ENCODE assay signal across 7 cellular contexts in the genomic region with DNA sequence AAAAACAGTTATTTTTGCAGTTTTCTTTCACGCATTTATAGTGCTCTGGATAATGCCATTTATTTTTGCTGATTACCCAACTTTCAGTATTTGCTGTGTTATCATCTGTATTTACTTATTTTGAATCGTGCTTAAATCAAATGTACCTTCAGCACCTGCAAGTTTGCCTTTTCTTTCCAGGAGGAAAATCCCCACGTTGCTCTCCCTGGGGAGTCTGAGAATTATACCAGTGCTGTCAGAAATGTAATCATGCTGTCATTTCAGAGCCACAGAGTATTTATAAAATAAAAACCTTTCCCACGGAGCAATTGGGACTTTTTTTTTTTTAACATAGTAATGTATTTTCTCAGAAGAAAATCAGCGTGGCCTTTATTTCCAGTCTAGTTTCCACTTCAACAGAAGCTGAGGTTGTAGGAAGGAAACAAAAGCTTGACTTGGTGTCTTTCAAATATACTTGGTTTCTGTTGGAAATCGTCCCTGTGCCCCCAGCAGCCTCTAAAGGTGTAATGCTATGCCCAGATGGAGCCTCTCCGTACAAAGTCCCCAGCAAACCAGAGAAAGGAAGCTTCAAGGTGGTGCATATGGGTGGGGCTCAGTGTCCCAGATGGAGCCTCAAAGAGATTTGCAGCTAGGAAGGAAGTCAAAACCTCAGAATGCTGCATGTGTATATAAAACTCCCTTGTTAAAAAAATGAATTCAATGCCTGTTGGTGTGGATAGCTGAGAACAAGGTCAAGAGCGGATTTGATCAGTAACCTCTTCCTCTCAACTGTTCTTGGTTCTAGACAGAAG. TPM values are rescaled to one million over a fixed set of nuclear protein-coding genes. Genes with fewer than 3 reads are reported as not detected.
DNase-seq lines count a peak whose midpoint lies in the region; ATAC-seq and TF ChIP-seq lines count a peak whose summit lies in the region.

No MANE protein-coding gene starts in this region.

- no peak for ATAC-seq in GM23338

- peaks cover 5% of the 10 kb centered on the region; the same call in 2 of the 3 replicates for H3K9me3 Mint-ChIP-seq in GM23338
- no peaks in the 10 kb centered on the region for H3K9me3 Mint-ChIP-seq in chondrocyte (ENCODE audit: low read depth)

- peak overlapping the region; percentile 68 for H3K4me3 Mint-ChIP-seq in GM23338
- peak overlapping the region; percentile 67 for H3K4me3 Mint-ChIP-seq in chondrocyte (ENCODE audit: unreplicated experiment)

- no peaks in the 10 kb centered on the region for H3F3A ChIP-seq in GM23338 (replicated peaks; ENCODE audit: low read depth)

- H3K27me3 Mint-ChIP-seq in GM23338 (ENCODE audit: insufficient read depth, low read depth, poor library complexity) (peaks cover 43% of the 10 kb centered on the region), chondrocyte (ENCODE audit: low read depth) (no peaks in the 10 kb centered on the region)

- H3K27me3 ChIP-seq in GM23338 (ENCODE audit: insufficient read depth), result peaks cover 65% of the 10 kb centered on the region

- H4K20me1 ChIP-seq in GM23338 (replicated peaks; ENCODE audit: insufficient read depth), result no peaks in the 10 kb centered on the region

- no peak overlapping the region for H3K4me3 ChIP-seq in GM23338

- DNase-seq in GM23338 (ENCODE audit: low spot score), result no peak
- DNase-seq in NOMO-1 treated with dmso at 0.1 percent for 144 hours (lab: John Stamatoyannopoulos, UW; ENCODE audit: unreplicated experiment), result peak; percentile 5
- DNase-seq in chondrocyte (ENCODE audit: low spot score), result no peak
- DNase-seq in occipital lobe (lab: John Stamatoyannopoulos, UW), result peak; percentile 12
- DNase-seq in activated CD4-positive, CD25-positive, alpha-beta regulatory T cell treated with anti-CD3 and anti-CD28 coated beads, Interleukin-2, amount 50 U/mL, for 72 hours, result no peak
- no peak for DNase-seq in amygdala (lab: John Stamatoyannopoulos, UW)
- no peak for DNase-seq in RPMI8226

- H3K9me2 ChIP-seq in GM23338 (ENCODE audit: insufficient read depth), result peaks cover 7% of the 10 kb centered on the region; the same call in 1 of the 2 replicates

- H3K27ac ChIP-seq in GM23338 (ENCODE audit: low read depth), result no peak overlapping the region

- H3K27ac Mint-ChIP-seq in GM23338 (no peak overlapping the region), chondrocyte (ENCODE audit: unreplicated experiment) (no peak overlapping the region)

- H3K36me3 Mint-ChIP-seq in GM23338 (ENCODE audit: low read depth) (peaks cover 3% of the 10 kb centered on the region; the same call in 1 of the 3 replicates), chondrocyte (ENCODE audit: low read depth) (no peaks in the 10 kb centered on the region)

- no peak for TF ChIP-seq CTCF in GM23338 (conservative IDR thresholded peaks at IDR 0.05; ENCODE audit: low read depth in 2 of 2)
- no peak for TF ChIP-seq CTCF in chondrocyte (IDR thresholded peaks at IDR 0.05)

- H3K36me3 ChIP-seq in GM23338 (ENCODE audit: insufficient read depth), result no peaks in the 10 kb centered on the region

- H3K4me2 ChIP-seq in GM23338, result no peak overlapping the region

- no peaks in the 10 kb centered on the region for H3K79me2 ChIP-seq in GM23338 (replicated peaks; ENCODE audit: insufficient read depth)

- H3K4me1 ChIP-seq in GM23338 (ENCODE audit: insufficient read depth), result peaks cover 7% of the 10 kb centered on the region; the same call in 1 of the 2 replicates

- H3K4me1 Mint-ChIP-seq in GM23338, result peaks cover 13% of the 10 kb centered on the region
- peaks cover 16% of the 10 kb centered on the region for H3K4me1 Mint-ChIP-seq in chondrocyte (ENCODE audit: low read depth)

- no peak overlapping the region for H2AFZ ChIP-seq in GM23338

TF ChIP-seq in GM23338, 12 proteins besides CTCF, POLR2A, EP300 and RAD21 (continues in another document):
- TF ChIP-seq ZNF114 (CRISPR knock-in tag; IDR thresholded peaks at IDR 0.05) (no peak), NANOG (IDR thresholded peaks at IDR 0.05; ENCODE audit: borderline replicate concordance) (no peak), EZH2 (IDR thresholded peaks at IDR 0.05; ENCODE audit: low read depth, unreplicated experiment) (no peak), STAT1 (IDR thresholded peaks at IDR 0.05; ENCODE audit: unreplicated experiment) (no peak), CREB1 (CRISPR knock-in tag; IDR thresholded peaks at IDR 0.05; ENCODE audit: low read depth) (no peak), JUNB (IDR thresholded peaks at IDR 0.05; ENCODE audit: unreplicated experiment) (no peak), POLR2AphosphoS5 (IDR thresholded peaks at IDR 0.05; ENCODE audit: low read depth) (no peak), ZNF331 (CRISPR knock-in tag; IDR thresholded peaks at IDR 0.05; ENCODE audit: low read depth) (no peak), EZH2phosphoT487 (IDR thresholded peaks at IDR 0.05; ENCODE audit: unreplicated experiment) (no peak)
- TF ChIP-seq, protein P1, sequence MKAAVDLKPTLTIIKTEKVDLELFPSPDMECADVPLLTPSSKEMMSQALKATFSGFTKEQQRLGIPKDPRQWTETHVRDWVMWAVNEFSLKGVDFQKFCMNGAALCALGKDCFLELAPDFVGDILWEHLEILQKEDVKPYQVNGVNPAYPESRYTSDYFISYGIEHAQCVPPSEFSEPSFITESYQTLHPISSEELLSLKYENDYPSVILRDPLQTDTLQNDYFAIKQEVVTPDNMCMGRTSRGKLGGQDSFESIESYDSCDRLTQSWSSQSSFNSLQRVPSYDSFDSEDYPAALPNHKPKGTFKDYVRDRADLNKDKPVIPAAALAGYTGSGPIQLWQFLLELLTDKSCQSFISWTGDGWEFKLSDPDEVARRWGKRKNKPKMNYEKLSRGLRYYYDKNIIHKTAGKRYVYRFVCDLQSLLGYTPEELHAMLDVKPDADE (IDR thresholded peaks at IDR 0.05), result no peak
- TF ChIP-seq, protein P2, sequence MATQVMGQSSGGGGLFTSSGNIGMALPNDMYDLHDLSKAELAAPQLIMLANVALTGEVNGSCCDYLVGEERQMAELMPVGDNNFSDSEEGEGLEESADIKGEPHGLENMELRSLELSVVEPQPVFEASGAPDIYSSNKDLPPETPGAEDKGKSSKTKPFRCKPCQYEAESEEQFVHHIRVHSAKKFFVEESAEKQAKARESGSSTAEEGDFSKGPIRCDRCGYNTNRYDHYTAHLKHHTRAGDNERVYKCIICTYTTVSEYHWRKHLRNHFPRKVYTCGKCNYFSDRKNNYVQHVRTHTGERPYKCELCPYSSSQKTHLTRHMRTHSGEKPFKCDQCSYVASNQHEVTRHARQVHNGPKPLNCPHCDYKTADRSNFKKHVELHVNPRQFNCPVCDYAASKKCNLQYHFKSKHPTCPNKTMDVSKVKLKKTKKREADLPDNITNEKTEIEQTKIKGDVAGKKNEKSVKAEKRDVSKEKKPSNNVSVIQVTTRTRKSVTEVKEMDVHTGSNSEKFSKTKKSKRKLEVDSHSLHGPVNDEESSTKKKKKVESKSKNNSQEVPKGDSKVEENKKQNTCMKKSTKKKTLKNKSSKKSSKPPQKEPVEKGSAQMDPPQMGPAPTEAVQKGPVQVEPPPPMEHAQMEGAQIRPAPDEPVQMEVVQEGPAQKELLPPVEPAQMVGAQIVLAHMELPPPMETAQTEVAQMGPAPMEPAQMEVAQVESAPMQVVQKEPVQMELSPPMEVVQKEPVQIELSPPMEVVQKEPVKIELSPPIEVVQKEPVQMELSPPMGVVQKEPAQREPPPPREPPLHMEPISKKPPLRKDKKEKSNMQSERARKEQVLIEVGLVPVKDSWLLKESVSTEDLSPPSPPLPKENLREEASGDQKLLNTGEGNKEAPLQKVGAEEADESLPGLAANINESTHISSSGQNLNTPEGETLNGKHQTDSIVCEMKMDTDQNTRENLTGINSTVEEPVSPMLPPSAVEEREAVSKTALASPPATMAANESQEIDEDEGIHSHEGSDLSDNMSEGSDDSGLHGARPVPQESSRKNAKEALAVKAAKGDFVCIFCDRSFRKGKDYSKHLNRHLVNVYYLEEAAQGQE (IDR thresholded peaks at IDR 0.05; ENCODE audit: unreplicated experiment), result no peak

RNA-seq across cellular contexts. Expression of a gene that starts 2.1 kb away (rescaled TPM):
- total RNA-seq in GM23338 (2014; rRNA removed; shearing (Covaris generic)), result 0.21 TPM in 1 of 2 replicates, not detected in the other
- 0.10 and 0.47 TPM in 2 replicates for polyA plus RNA-seq in GM23338 (2016; fragmentation: Nextera tagmentation; extraction: Ambion mirVana)
- total RNA-seq in chondrocyte (0.33 to 0.42 TPM in 2 of 3 replicates, not detected in the other), occipital lobe (not detected)

RNA-seq across cellular contexts. Expression of a gene that starts 24.5 kb away (rescaled TPM):
- total RNA-seq in GM23338 (2014; rRNA removed; shearing (Covaris generic)), result 2.4 and 6.3 TPM in 2 replicates
- polyA plus RNA-seq in GM23338 (2016; fragmentation: Nextera tagmentation; extraction: Ambion mirVana), result 6.9 and 7.1 TPM in 2 replicates
- total RNA-seq in chondrocyte, result 0.97 to 1.9 TPM (median 1.7 TPM) in 3 replicates
- 1.4 TPM for total RNA-seq in occipital lobe

Comparison
In these comparisons a context has a peak if more than half of its experiments do, and no peak if none do; other contexts are left out.
1. DNase-seq: peak in NOMO-1 treated with dmso at 0.1 percent for 144 hours (single experiment) and occipital lobe (single experiment); none in GM23338 (single experiment), chondrocyte (single experiment), activated CD4-positive, CD25-positive, alpha-beta regulatory T cell treated with anti-CD3 and anti-CD28 coated beads, Interleukin-2, amount 50 U/mL, for 72 hours (single experiment), amygdala (0 of 56) and RPMI8226 (single experiment).